In genomic region chr15:67065531-67066005, GRCh38 we compare ENCODE assay signal across 1 cellular context.
TF ChIP-seq lines count a peak whose summit lies in the region.

Gene SMAD3 (plus strand): TSS chr15:67065602. CDS start chr15:67066155, 553 bp downstream.

TF ChIP-seq in K562, 482 proteins besides CTCF, POLR2A, EP300 and RAD21 (continued from another document and continues in another):
- TF ChIP-seq, protein P1, sequence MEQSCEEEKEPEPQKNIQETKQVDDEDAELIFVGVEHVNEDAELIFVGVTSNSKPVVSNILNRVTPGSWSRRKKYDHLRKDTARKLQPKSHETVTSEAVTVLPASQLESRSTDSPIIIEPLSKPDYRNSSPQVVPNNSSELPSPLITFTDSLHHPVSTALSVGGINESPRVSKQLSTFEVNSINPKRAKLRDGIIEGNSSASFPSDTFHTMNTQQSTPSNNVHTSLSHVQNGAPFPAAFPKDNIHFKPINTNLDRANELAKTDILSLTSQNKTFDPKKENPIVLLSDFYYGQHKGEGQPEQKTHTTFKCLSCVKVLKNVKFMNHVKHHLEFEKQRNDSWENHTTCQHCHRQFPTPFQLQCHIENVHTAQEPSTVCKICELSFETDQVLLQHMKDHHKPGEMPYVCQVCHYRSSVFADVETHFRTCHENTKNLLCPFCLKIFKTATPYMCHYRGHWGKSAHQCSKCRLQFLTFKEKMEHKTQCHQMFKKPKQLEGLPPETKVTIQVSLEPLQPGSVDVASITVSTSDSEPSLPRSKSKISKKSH (CRISPR knock-in tag; IDR thresholded peaks at IDR 0.05), result no peak
- no peak for TF ChIP-seq FOXM1 (IDR thresholded peaks at IDR 0.05; ENCODE audit: low read depth)
- TF ChIP-seq FOXM1 (CRISPR knock-in tag; IDR thresholded peaks at IDR 0.05; ENCODE audit: low read depth), result peak; percentile 42; the same call in 1 of the 2 replicates
- peak in 2 of 3 experiments; percentile 34 to 36; a peak in 1 of 6 replicates for TF ChIP-seq ZBTB11 (CRISPR knock-in tag; IDR thresholded peaks at IDR 0.05)
- TF ChIP-seq GTF2E2 (tag; IDR thresholded peaks at IDR 0.05), result peak; percentile 68; the same call in 1 of the 2 replicates
- TF ChIP-seq, protein P2, sequence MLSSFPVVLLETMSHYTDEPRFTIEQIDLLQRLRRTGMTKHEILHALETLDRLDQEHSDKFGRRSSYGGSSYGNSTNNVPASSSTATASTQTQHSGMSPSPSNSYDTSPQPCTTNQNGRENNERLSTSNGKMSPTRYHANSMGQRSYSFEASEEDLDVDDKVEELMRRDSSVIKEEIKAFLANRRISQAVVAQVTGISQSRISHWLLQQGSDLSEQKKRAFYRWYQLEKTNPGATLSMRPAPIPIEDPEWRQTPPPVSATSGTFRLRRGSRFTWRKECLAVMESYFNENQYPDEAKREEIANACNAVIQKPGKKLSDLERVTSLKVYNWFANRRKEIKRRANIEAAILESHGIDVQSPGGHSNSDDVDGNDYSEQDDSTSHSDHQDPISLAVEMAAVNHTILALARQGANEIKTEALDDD (IDR thresholded peaks at IDR 0.05), result no peak
- TF ChIP-seq RBFOX2 (IDR thresholded peaks at IDR 0.05; ENCODE audit: low read depth, low read length), result peak; percentile 77
- TF ChIP-seq, protein P3, sequence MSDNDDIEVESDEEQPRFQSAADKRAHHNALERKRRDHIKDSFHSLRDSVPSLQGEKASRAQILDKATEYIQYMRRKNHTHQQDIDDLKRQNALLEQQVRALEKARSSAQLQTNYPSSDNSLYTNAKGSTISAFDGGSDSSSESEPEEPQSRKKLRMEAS (CRISPR knock-in tag; IDR thresholded peaks at IDR 0.05), result no peak
- TF ChIP-seq, protein P4, sequence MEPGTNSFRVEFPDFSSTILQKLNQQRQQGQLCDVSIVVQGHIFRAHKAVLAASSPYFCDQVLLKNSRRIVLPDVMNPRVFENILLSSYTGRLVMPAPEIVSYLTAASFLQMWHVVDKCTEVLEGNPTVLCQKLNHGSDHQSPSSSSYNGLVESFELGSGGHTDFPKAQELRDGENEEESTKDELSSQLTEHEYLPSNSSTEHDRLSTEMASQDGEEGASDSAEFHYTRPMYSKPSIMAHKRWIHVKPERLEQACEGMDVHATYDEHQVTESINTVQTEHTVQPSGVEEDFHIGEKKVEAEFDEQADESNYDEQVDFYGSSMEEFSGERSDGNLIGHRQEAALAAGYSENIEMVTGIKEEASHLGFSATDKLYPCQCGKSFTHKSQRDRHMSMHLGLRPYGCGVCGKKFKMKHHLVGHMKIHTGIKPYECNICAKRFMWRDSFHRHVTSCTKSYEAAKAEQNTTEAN (CRISPR knock-in tag; IDR thresholded peaks at IDR 0.05), result no peak
- TF ChIP-seq, protein P5, sequence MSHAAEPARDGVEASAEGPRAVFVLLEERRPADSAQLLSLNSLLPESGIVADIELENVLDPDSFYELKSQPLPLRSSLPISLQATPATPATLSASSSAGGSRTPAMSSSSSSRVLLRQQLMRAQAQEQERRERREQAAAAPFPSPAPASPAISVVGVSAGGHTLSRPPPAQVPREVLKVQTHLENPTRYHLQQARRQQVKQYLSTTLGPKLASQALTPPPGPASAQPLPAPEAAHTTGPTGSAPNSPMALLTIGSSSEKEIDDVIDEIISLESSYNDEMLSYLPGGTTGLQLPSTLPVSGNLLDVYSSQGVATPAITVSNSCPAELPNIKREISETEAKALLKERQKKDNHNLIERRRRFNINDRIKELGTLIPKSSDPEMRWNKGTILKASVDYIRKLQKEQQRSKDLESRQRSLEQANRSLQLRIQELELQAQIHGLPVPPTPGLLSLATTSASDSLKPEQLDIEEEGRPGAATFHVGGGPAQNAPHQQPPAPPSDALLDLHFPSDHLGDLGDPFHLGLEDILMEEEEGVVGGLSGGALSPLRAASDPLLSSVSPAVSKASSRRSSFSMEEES (CRISPR knock-in tag; IDR thresholded peaks at IDR 0.05), result no peak
- no peak for TF ChIP-seq SRSF3 (IDR thresholded peaks at IDR 0.05; ENCODE audit: insufficient read depth, low read length)
- TF ChIP-seq KDM5B (IDR thresholded peaks at IDR 0.05; ENCODE audit: insufficient replicate concordance, low read depth, low read length), result peak; percentile 28
- TF ChIP-seq MAZ (CRISPR knock-in tag; conservative IDR thresholded peaks at IDR 0.05 in 1 of 2, IDR thresholded peaks at IDR 0.05 in 1 of 2), result no peak; a peak in 2 of 4 replicates
- peak in 2 of 3 experiments; percentile 33 to 40 for TF ChIP-seq YY1 (IDR thresholded peaks at IDR 0.05; ENCODE audit: borderline replicate concordance in 1 of 3, control insufficient read depth in 1 of 3, extremely low read depth in 1 of 3, insufficient read depth in 3 of 3, insufficient read length in 1 of 3, insufficient replicate concordance in 2 of 3, low read depth in 1 of 3, low read length in 2 of 3)
- TF ChIP-seq MYC (IDR thresholded peaks at IDR 0.05; ENCODE audit: low read depth, low read length), result peak; percentile 35; the same call in 1 of the 2 replicates
- TF ChIP-seq MYC (CRISPR knock-in tag; IDR thresholded peaks at IDR 0.05; ENCODE audit: borderline replicate concordance, low read depth), result no peak
- TF ChIP-seq MLX (CRISPR knock-in tag; conservative IDR thresholded peaks at IDR 0.05), result no peak
- no peak for TF ChIP-seq NCOA2 (IDR thresholded peaks at IDR 0.05; ENCODE audit: partially characterized antibody in 2 of 2)
- TF ChIP-seq, protein P6, sequence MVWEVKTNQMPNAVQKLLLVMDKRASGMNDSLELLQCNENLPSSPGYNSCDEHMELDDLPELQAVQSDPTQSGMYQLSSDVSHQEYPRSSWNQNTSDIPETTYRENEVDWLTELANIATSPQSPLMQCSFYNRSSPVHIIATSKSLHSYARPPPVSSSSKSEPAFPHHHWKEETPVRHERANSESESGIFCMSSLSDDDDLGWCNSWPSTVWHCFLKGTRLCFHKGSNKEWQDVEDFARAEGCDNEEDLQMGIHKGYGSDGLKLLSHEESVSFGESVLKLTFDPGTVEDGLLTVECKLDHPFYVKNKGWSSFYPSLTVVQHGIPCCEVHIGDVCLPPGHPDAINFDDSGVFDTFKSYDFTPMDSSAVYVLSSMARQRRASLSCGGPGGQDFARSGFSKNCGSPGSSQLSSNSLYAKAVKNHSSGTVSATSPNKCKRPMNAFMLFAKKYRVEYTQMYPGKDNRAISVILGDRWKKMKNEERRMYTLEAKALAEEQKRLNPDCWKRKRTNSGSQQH (CRISPR knock-in tag; IDR thresholded peaks at IDR 0.05), result no peak
- TF ChIP-seq NR2C2 (CRISPR knock-in tag; IDR thresholded peaks at IDR 0.05), result no peak
- no peak for TF ChIP-seq NR2C2 (tag; IDR thresholded peaks at IDR 0.05)
- TF ChIP-seq BHLHE40 (IDR thresholded peaks at IDR 0.05; ENCODE audit: low read length), result peak; percentile 73
- TF ChIP-seq NRF1 (conservative IDR thresholded peaks at IDR 0.05 in 1 of 2, IDR thresholded peaks at IDR 0.05 in 1 of 2), result peak; percentile 61 to 73; a peak in 2 of 4 replicates
- TF ChIP-seq VEZF1 (CRISPR knock-in tag; IDR thresholded peaks at IDR 0.05), result peak; percentile 54
- TF ChIP-seq, protein P7, sequence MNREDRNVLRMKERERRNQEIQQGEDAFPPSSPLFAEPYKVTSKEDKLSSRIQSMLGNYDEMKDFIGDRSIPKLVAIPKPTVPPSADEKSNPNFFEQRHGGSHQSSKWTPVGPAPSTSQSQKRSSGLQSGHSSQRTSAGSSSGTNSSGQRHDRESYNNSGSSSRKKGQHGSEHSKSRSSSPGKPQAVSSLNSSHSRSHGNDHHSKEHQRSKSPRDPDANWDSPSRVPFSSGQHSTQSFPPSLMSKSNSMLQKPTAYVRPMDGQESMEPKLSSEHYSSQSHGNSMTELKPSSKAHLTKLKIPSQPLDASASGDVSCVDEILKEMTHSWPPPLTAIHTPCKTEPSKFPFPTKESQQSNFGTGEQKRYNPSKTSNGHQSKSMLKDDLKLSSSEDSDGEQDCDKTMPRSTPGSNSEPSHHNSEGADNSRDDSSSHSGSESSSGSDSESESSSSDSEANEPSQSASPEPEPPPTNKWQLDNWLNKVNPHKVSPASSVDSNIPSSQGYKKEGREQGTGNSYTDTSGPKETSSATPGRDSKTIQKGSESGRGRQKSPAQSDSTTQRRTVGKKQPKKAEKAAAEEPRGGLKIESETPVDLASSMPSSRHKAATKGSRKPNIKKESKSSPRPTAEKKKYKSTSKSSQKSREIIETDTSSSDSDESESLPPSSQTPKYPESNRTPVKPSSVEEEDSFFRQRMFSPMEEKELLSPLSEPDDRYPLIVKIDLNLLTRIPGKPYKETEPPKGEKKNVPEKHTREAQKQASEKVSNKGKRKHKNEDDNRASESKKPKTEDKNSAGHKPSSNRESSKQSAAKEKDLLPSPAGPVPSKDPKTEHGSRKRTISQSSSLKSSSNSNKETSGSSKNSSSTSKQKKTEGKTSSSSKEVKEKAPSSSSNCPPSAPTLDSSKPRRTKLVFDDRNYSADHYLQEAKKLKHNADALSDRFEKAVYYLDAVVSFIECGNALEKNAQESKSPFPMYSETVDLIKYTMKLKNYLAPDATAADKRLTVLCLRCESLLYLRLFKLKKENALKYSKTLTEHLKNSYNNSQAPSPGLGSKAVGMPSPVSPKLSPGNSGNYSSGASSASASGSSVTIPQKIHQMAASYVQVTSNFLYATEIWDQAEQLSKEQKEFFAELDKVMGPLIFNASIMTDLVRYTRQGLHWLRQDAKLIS (CRISPR knock-in tag; IDR thresholded peaks at IDR 0.05), result no peak
- TF ChIP-seq HDAC8 (tag; IDR thresholded peaks at IDR 0.05), result no peak
- peak; percentile 48; the same call in 1 of the 2 replicates for TF ChIP-seq PHF8 (IDR thresholded peaks at IDR 0.05; ENCODE audit: borderline replicate concordance, low read length)
- TF ChIP-seq, protein P8, sequence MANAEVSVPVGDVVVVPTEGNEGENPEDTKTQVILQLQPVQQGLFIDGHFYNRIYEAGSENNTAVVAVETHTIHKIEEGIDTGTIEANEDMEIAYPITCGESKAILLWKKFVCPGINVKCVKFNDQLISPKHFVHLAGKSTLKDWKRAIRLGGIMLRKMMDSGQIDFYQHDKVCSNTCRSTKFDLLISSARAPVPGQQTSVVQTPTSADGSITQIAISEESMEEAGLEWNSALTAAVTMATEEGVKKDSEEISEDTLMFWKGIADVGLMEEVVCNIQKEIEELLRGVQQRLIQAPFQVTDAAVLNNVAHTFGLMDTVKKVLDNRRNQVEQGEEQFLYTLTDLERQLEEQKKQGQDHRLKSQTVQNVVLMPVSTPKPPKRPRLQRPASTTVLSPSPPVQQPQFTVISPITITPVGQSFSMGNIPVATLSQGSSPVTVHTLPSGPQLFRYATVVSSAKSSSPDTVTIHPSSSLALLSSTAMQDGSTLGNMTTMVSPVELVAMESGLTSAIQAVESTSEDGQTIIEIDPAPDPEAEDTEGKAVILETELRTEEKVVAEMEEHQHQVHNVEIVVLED (CRISPR knock-in tag; IDR thresholded peaks at IDR 0.05), result 0 out of 2 replicates have a peak, but pooled peaks have one; percentile 38
- TF ChIP-seq SMAD3 (CRISPR knock-in tag; conservative IDR thresholded peaks at IDR 0.05), result no peak
- no peak for TF ChIP-seq SOX6 (IDR thresholded peaks at IDR 0.05)
- peak; percentile 69; the same call in 1 of the 2 replicates for TF ChIP-seq XRCC5 (IDR thresholded peaks at IDR 0.05; ENCODE audit: low read depth, low read length)
- no peak for TF ChIP-seq ZNF253 (CRISPR knock-in tag; conservative IDR thresholded peaks at IDR 0.05)
- TF ChIP-seq, protein P9, sequence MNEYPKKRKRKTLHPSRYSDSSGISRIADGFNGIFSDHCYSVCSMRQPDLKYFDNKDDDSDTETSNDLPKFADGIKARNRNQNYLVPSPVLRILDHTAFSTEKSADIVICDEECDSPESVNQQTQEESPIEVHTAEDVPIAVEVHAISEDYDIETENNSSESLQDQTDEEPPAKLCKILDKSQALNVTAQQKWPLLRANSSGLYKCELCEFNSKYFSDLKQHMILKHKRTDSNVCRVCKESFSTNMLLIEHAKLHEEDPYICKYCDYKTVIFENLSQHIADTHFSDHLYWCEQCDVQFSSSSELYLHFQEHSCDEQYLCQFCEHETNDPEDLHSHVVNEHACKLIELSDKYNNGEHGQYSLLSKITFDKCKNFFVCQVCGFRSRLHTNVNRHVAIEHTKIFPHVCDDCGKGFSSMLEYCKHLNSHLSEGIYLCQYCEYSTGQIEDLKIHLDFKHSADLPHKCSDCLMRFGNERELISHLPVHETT (CRISPR knock-in tag; conservative IDR thresholded peaks at IDR 0.05 in 1 of 2, IDR thresholded peaks at IDR 0.05 in 1 of 2), result peak in 1 of 2 experiments; percentile 73; a peak in 1 of 4 replicates
- TF ChIP-seq KDM2B (CRISPR knock-in tag; IDR thresholded peaks at IDR 0.05), result peak; percentile 88; the same call in 1 of the 2 replicates
- no peak for TF ChIP-seq ZC3H4 (CRISPR knock-in tag; IDR thresholded peaks at IDR 0.05; ENCODE audit: borderline replicate concordance)
- TF ChIP-seq ZFP36 (IDR thresholded peaks at IDR 0.05; ENCODE audit: low read depth, low read length, partially characterized antibody), result no peak
